ENCODE assay signal across 2 cellular contexts in the genomic region with DNA sequence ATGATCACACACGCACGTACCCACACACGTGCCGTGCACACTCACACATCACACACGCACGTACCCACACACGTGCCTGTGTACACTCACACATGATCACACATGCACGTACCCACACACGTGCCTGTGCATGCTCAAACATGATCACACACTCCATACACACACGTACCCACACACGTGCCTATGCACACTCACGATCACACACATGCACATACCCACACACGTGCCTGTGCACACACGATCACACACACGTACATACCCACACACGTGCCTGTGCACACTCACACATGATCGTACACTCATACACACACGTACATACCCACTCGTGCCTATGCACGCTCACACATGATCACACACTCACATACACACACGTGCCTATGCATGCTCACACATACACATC.
TF ChIP-seq lines count a peak whose summit lies in the region.

No MANE protein-coding gene starts in this region.

TF ChIP-seq in IMR-90, 13 proteins besides CTCF, POLR2A, EP300 and RAD21:
- TF ChIP-seq RCOR1 (IDR thresholded peaks at IDR 0.05; ENCODE audit: insufficient replicate concordance, low read length) = no peak
- no peak for TF ChIP-seq RFX5 (IDR thresholded peaks at IDR 0.05; ENCODE audit: low read depth, low read length)
- TF ChIP-seq CEBPB (IDR thresholded peaks at IDR 0.05; ENCODE audit: low read depth, low read length) = no peak
- TF ChIP-seq BHLHE40 (IDR thresholded peaks at IDR 0.05; ENCODE audit: low read depth, low read length) = no peak
- TF ChIP-seq, protein P1, sequence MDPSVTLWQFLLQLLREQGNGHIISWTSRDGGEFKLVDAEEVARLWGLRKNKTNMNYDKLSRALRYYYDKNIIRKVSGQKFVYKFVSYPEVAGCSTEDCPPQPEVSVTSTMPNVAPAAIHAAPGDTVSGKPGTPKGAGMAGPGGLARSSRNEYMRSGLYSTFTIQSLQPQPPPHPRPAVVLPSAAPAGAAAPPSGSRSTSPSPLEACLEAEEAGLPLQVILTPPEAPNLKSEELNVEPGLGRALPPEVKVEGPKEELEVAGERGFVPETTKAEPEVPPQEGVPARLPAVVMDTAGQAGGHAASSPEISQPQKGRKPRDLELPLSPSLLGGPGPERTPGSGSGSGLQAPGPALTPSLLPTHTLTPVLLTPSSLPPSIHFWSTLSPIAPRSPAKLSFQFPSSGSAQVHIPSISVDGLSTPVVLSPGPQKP (IDR thresholded peaks at IDR 0.05; ENCODE audit: borderline replicate concordance, low read depth, low read length) = no peak
- TF ChIP-seq MXI1 (IDR thresholded peaks at IDR 0.05; ENCODE audit: borderline replicate concordance, low read depth, low read length) = no peak
- TF ChIP-seq MAFK (IDR thresholded peaks at IDR 0.05; ENCODE audit: low read depth, low read length) = no peak
- no peak for TF ChIP-seq NFE2L2 (IDR thresholded peaks at IDR 0.05; ENCODE audit: low read depth, low read length)
- no peak for TF ChIP-seq MAZ (IDR thresholded peaks at IDR 0.05; ENCODE audit: borderline replicate concordance, low read depth, low read length)
- no peak for TF ChIP-seq FOS (IDR thresholded peaks at IDR 0.05; ENCODE audit: low read depth, low read length)
- TF ChIP-seq SMC3 (IDR thresholded peaks at IDR 0.05; ENCODE audit: low read depth, low read length) = no peak
- no peak for TF ChIP-seq USF2 (IDR thresholded peaks at IDR 0.05; ENCODE audit: low read depth, low read length)
- TF ChIP-seq CHD1 (IDR thresholded peaks at IDR 0.05; ENCODE audit: low read depth, low read length) = no peak

TF ChIP-seq in H1, 55 proteins besides CTCF, POLR2A, EP300 and RAD21:
- TF ChIP-seq HDAC6 (IDR thresholded peaks at IDR 0.05; ENCODE audit: low read depth, low read length) (no peak), ATF2 (IDR thresholded peaks at IDR 0.05; ENCODE audit: low read length) (no peak), GTF2F1 (IDR thresholded peaks at IDR 0.05; ENCODE audit: borderline replicate concordance, low read depth, low read length) (no peak), NRF1 (IDR thresholded peaks at IDR 0.05; ENCODE audit: low read depth, low read length) (no peak), SAP30 (IDR thresholded peaks at IDR 0.05; ENCODE audit: insufficient read depth, insufficient replicate concordance, low read length) (no peak), CREB1 (IDR thresholded peaks at IDR 0.05) (no peak), BCL11A (IDR thresholded peaks at IDR 0.05; ENCODE audit: low read depth in 2 of 2, low read length in 2 of 2) (no peak), SIX5 (IDR thresholded peaks at IDR 0.05; ENCODE audit: low read depth, low read length) (no peak), EGR1 (IDR thresholded peaks at IDR 0.05; ENCODE audit: borderline replicate concordance, low read depth, low read length) (no peak), KDM5A (IDR thresholded peaks at IDR 0.05; ENCODE audit: low read length) (no peak), NANOG (IDR thresholded peaks at IDR 0.05; ENCODE audit: insufficient read depth, low read depth, low read length, poor library complexity, severe bottlenecking) (no peak), JUND (IDR thresholded peaks at IDR 0.05; ENCODE audit: low read length) (no peak)
- TF ChIP-seq, protein P2, sequence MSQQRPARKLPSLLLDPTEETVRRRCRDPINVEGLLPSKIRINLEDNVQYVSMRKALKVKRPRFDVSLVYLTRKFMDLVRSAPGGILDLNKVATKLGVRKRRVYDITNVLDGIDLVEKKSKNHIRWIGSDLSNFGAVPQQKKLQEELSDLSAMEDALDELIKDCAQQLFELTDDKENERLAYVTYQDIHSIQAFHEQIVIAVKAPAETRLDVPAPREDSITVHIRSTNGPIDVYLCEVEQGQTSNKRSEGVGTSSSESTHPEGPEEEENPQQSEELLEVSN (IDR thresholded peaks at IDR 0.05) = no peak
